In the genomic region with DNA sequence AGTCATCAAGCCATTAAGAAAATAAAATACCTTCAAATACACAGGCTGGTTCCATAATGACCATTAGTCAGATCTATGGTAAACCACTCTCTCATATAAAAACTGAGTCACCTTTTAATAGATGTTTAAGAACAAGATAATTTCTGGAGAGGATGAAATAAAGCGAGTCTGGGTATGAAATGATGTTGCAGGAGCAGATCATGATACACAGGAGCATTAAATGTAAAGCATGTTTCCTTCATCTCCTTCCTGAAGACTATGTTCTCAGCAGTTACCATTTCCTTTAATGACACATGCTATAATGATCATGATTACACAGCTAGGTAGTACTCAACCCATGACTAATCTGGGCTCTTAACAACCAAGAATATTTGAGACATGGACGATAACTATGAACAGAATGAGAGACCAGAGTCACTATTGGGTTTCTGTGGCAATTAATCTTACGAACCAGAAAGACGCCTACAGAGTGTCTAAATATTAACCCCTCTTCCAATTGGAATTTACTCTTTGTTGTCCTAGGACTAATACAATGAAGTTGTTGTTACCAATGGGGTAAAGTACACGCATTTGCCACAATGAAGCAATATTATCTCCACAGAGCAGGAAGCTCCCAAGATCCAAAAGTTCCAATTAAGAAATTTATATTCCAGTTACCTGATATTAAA, we compare ENCODE assay signal across 13 cellular contexts.
DNase-seq lines count a peak whose midpoint lies in the region; ATAC-seq, FAIRE-seq and TF ChIP-seq lines count a peak whose summit lies in the region.
"Had no signal": no experiment of that assay in that cellular context is flagged by ENCODE, and none has a peak within 500 bp of the region (broad histone marks: within the 10 kb centered on the region; RNA-seq: fewer than 3 reads in every experiment).

No MANE protein-coding gene starts in this region.

- no peak overlapping the region for H3K4me3 ChIP-seq in breast epithelium
- peak overlapping the region in 1 of 3 experiments; percentile 38 for H3K4me3 ChIP-seq in keratinocyte (ENCODE audit: control insufficient read depth in 2 of 3, extremely low read depth in 1 of 3, insufficient read depth in 2 of 3, low read depth in 1 of 3, low read length in 3 of 3)
- H3K4me3 ChIP-seq: body of pancreas, skin epidermis had no signal

- H3K27me3 ChIP-seq in breast epithelium (no peaks in the 10 kb centered on the region), keratinocyte (ENCODE audit: control insufficient read depth, extremely low read depth, insufficient read depth, low read length) (no peaks in the 10 kb centered on the region)
- H3K27me3 ChIP-seq: body of pancreas had no signal

- H3K27ac Mint-ChIP-seq in MCF 10A (ENCODE audit: low read depth, unreplicated experiment): peak overlapping the region; percentile 71
- H3K27ac Mint-ChIP-seq in stimulated activated effector memory CD8-positive, alpha-beta T cell treated with anti-CD3 and anti-CD28 coated beads, Interleukin-12 subunit alpha, Interleukin-12 subunit beta, amount 100 ng/mL, for 72 hours: no peak overlapping the region

- BruUV-seq in MCF 10A (replicated peaks; lab: Mats Ljungman, UMichigan): no TSS peak

- no peaks in the 10 kb centered on the region for H3K36me3 ChIP-seq in breast epithelium
- no peaks in the 10 kb centered on the region for H3K36me3 ChIP-seq in keratinocyte (ENCODE audit: control insufficient read depth in 2 of 2, extremely low read depth in 1 of 2, insufficient read depth in 2 of 2, low read length in 2 of 2)

- TF ChIP-seq CTCF in MCF 10A (IDR thresholded peaks at IDR 0.05; ENCODE audit: unreplicated experiment) (no peak), breast epithelium (IDR thresholded peaks at IDR 0.05) (no peak), keratinocyte (optimal IDR thresholded peaks at IDR 0.05 in 1 of 3, IDR thresholded peaks at IDR 0.05 in 1 of 3, conservative IDR thresholded peaks at IDR 0.05 in 1 of 3; ENCODE audit: extremely low read depth in 1 of 3, insufficient read depth in 2 of 3, low read length in 3 of 3) (no peak)

- no peaks in the 10 kb centered on the region for H3K27me3 Mint-ChIP-seq in MCF 10A (ENCODE audit: insufficient read depth, unreplicated experiment)

- H3K79me2 ChIP-seq in keratinocyte (ENCODE audit: control insufficient read depth, insufficient read depth, low read length): peaks cover 50% of the 10 kb centered on the region

- H3K9ac ChIP-seq in keratinocyte (ENCODE audit: control insufficient read depth, extremely low read depth, insufficient read depth, low read length): no peak overlapping the region

- peak; percentile 79 for FAIRE-seq in keratinocyte (lab: Jason Lieb, UNC)
- FAIRE-seq: GM18507 had no signal

- H3K9me3 Mint-ChIP-seq in MCF 10A (ENCODE audit: unreplicated experiment): no peaks in the 10 kb centered on the region
- no peaks in the 10 kb centered on the region for H3K9me3 Mint-ChIP-seq in stimulated activated effector memory CD8-positive, alpha-beta T cell treated with anti-CD3 and anti-CD28 coated beads, Interleukin-12 subunit alpha, Interleukin-12 subunit beta, amount 100 ng/mL, for 72 hours

- peaks cover 6% of the 10 kb centered on the region for H3K4me1 Mint-ChIP-seq in MCF 10A (ENCODE audit: insufficient read depth, unreplicated experiment)
- H3K4me1 Mint-ChIP-seq in stimulated activated effector memory CD8-positive, alpha-beta T cell treated with anti-CD3 and anti-CD28 coated beads, Interleukin-12 subunit alpha, Interleukin-12 subunit beta, amount 100 ng/mL, for 72 hours: no peaks in the 10 kb centered on the region

- H4K20me1 ChIP-seq in keratinocyte (ENCODE audit: control insufficient read depth, extremely low read depth, insufficient read depth, low read length): no peaks in the 10 kb centered on the region

- peaks cover 11% of the 10 kb centered on the region for H3K36me3 Mint-ChIP-seq in MCF 10A (ENCODE audit: insufficient read depth, unreplicated experiment)
- no peaks in the 10 kb centered on the region for H3K36me3 Mint-ChIP-seq in stimulated activated effector memory CD8-positive, alpha-beta T cell treated with anti-CD3 and anti-CD28 coated beads, Interleukin-12 subunit alpha, Interleukin-12 subunit beta, amount 100 ng/mL, for 72 hours

- peak overlapping the region; percentile 52 for H3K4me2 ChIP-seq in keratinocyte (ENCODE audit: control insufficient read depth, extremely low read depth, insufficient read depth, low read depth, low read length)

- no peak for TF ChIP-seq POLR2A in breast epithelium (IDR thresholded peaks at IDR 0.05)

- CTCF ChIA-PET in MCF 10A (lab: Yijun Ruan, JAX): interaction anchor here (0.8 to 3.0 kb wide), 3 partner anchors 46 to 128 kb away, joined by 3 to 14 read pairs (median 4); no protein-coding TSS in a partner anchor

- H3K9me3 ChIP-seq in breast epithelium: no peaks in the 10 kb centered on the region
- no peaks in the 10 kb centered on the region for H3K9me3 ChIP-seq in keratinocyte (ENCODE audit: control insufficient read depth, low read depth, low read length)
- H3K9me3 ChIP-seq: body of pancreas had no signal

- POLR2A ChIA-PET in MCF 10A (lab: Yijun Ruan, JAX): interaction anchor here (0.9 to 1.0 kb wide), 2 partner anchors 13 to 153 kb away, joined by 3 to 8 read pairs; no protein-coding TSS in a partner anchor

- H3K9me1 ChIP-seq in keratinocyte (ENCODE audit: control insufficient read depth, extremely low read depth, insufficient read depth, low read length): no peaks in the 10 kb centered on the region

- H3K27ac ChIP-seq in breast epithelium: no peak overlapping the region
- H3K27ac ChIP-seq in keratinocyte (ENCODE audit: control insufficient read depth, insufficient read depth, low read length): peak overlapping the region; percentile 73
- H3K27ac ChIP-seq: body of pancreas had no signal

- no peaks in the 10 kb centered on the region for H3K4me1 ChIP-seq in breast epithelium
- peaks cover 27% of the 10 kb centered on the region for H3K4me1 ChIP-seq in keratinocyte (ENCODE audit: control insufficient read depth, extremely low read depth, insufficient read depth, low read length)

- intact Hi-C loops in MCF 10A (cut with micrococcal nuclease): no loop called here
- intact Hi-C loops in breast epithelium (cut with DNase I; ENCODE audit: low total_unique reads): no loop called here

- DNase-seq in MCF 10A (ENCODE audit: unreplicated experiment) (peak; percentile 36), breast epithelium (ENCODE audit: low spot score in 2 of 2) (no peak), keratinocyte (ENCODE audit: low read depth, low spot score) (peak; percentile 49), occipital lobe (lab: John Stamatoyannopoulos, UW) (no peak)
- DNase-seq in stimulated activated effector memory CD8-positive, alpha-beta T cell treated with anti-CD3 and anti-CD28 coated beads, Interleukin-12 subunit alpha, Interleukin-12 subunit beta, amount 100 ng/mL, for 72 hours (ENCODE audit: low spot score in 2 of 2): no peak
- DNase-seq in activated effector memory CD4-positive, alpha-beta T cell treated with Interleukin-2 at 50 U/mL for 16 hours: no peak
- DNase-seq: body of pancreas, DND-41, NCI-H1092 had no signal

- H2AFZ ChIP-seq in keratinocyte (ENCODE audit: control insufficient read depth, low read length): peak overlapping the region; percentile 21

- dilution Hi-C loops in keratinocyte (cut with MboI; ENCODE audit: extremely low pct_ligation_motif_present, low sequenced_read_pairs): no loop called here

- ATAC-seq in SK-N-SH treated with all-trans-retinoic acid at 6 μM for 48 hours (peak; percentile 59), GM18498 (IDR thresholded peaks at IDR 0.05; ENCODE audit: unreplicated experiment) (no peak)
- ATAC-seq in stimulated activated effector memory CD8-positive, alpha-beta T cell treated with anti-CD3 and anti-CD28 coated beads, Interleukin-12 subunit alpha, Interleukin-12 subunit beta, amount 100 ng/mL, for 72 hours: peak; percentile 64
- ATAC-seq: body of pancreas had no signal

- no peak overlapping the region for H3K4me3 Mint-ChIP-seq in MCF 10A (ENCODE audit: unreplicated experiment)
- no peak overlapping the region for H3K4me3 Mint-ChIP-seq in stimulated activated effector memory CD8-positive, alpha-beta T cell treated with anti-CD3 and anti-CD28 coated beads, Interleukin-12 subunit alpha, Interleukin-12 subunit beta, amount 100 ng/mL, for 72 hours

TF ChIP-seq in SK-N-SH treated with all-trans-retinoic acid at 6 μM for 48 hours, 23 proteins besides CTCF, POLR2A, EP300 and RAD21 (continues in another document):
- TF ChIP-seq, protein P1, sequence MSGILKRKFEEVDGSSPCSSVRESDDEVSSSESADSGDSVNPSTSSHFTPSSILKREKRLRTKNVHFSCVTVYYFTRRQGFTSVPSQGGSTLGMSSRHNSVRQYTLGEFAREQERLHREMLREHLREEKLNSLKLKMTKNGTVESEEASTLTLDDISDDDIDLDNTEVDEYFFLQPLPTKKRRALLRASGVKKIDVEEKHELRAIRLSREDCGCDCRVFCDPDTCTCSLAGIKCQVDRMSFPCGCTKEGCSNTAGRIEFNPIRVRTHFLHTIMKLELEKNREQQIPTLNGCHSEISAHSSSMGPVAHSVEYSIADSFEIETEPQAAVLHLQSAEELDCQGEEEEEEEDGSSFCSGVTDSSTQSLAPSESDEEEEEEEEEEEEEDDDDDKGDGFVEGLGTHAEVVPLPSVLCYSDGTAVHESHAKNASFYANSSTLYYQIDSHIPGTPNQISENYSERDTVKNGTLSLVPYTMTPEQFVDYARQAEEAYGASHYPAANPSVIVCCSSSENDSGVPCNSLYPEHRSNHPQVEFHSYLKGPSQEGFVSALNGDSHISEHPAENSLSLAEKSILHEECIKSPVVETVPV (CRISPR knock-in tag; IDR thresholded peaks at IDR 0.05): no peak
- TF ChIP-seq, protein P2, sequence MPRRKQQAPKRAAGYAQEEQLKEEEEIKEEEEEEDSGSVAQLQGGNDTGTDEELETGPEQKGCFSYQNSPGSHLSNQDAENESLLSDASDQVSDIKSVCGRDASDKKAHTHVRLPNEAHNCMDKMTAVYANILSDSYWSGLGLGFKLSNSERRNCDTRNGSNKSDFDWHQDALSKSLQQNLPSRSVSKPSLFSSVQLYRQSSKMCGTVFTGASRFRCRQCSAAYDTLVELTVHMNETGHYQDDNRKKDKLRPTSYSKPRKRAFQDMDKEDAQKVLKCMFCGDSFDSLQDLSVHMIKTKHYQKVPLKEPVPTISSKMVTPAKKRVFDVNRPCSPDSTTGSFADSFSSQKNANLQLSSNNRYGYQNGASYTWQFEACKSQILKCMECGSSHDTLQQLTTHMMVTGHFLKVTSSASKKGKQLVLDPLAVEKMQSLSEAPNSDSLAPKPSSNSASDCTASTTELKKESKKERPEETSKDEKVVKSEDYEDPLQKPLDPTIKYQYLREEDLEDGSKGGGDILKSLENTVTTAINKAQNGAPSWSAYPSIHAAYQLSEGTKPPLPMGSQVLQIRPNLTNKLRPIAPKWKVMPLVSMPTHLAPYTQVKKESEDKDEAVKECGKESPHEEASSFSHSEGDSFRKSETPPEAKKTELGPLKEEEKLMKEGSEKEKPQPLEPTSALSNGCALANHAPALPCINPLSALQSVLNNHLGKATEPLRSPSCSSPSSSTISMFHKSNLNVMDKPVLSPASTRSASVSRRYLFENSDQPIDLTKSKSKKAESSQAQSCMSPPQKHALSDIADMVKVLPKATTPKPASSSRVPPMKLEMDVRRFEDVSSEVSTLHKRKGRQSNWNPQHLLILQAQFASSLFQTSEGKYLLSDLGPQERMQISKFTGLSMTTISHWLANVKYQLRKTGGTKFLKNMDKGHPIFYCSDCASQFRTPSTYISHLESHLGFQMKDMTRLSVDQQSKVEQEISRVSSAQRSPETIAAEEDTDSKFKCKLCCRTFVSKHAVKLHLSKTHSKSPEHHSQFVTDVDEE (CRISPR knock-in tag; IDR thresholded peaks at IDR 0.05): no peak

Comparison
In these comparisons a context has a peak if more than half of its experiments do, and no peak if none do; other contexts are left out.
1. DNase-seq: peak in MCF 10A (single experiment) and keratinocyte (single experiment); none in breast epithelium (0 of 2), stimulated activated effector memory CD8-positive, alpha-beta T cell treated with anti-CD3 and anti-CD28 coated beads, Interleukin-12 subunit alpha, Interleukin-12 subunit beta, amount 100 ng/mL, for 72 hours (0 of 2), occipital lobe (single experiment) and activated effector memory CD4-positive, alpha-beta T cell treated with Interleukin-2 at 50 U/mL for 16 hours (single experiment).